In the genomic region with DNA sequence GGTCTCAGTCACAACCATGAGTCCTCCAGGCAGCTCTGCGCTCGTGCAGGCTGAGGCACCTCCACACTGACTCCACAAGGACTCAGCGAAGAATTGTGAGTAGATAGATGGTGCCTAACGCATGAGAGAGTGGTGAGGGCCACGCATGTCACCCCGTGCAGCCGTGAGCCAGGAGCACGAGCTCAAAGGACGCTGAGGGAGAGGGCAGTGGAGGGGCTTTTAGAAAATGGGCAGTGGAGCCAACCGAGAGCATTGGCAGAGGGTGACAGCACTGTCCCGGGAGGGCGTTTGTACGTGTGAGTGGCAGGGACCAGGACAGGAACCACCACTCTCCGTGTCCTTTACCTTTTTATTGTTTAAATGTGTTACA, we compare ENCODE assay signal across 20 cellular contexts.
"Had no signal": no experiment of that assay in that cellular context is flagged by ENCODE, and none has a peak within 500 bp of the region (broad histone marks: within the 10 kb centered on the region; RNA-seq: fewer than 3 reads in every experiment).

No MANE protein-coding gene starts in this region.

- H3K9me3 ChIP-seq: MG63, SJSA1 had no signal

- DNase-seq: KBM-7, MG63, NCI-H1092, NCI-H1105 treated with DMSO at 0.1 percent for 48 hours, NCI-H1417 treated with DMSO at 0.1 percent for 48 hours, NCI-H146, NCI-H187, NCI-H2029, NCI-H2081 treated with DMSO at 0.1 percent for 48 hours, NCI-H2171, NCI-H226, NCI-H446, NCI-H524 treated with DMSO at 0.1 percent for 48 hours, NCI-H69, NCI-H774, Right ventricle myocardium superior, RPMI8226, SIG-M5 had no signal

- H3K4me1 ChIP-seq: SJSA1 had no signal

- H3K4me3 ChIP-seq: MG63, SJSA1, SK-N-MC had no signal

- H3K27ac ChIP-seq: SJSA1, SK-N-MC had no signal

- H3K36me3 ChIP-seq: MG63, SJSA1 had no signal

- H3K27me3 ChIP-seq: MG63, SJSA1 had no signal
